In genomic region chr17:56314026-56314425, GRCh38 we compare ENCODE assay signal across 12 cellular contexts.
"Had no signal": no experiment of that assay in that cellular context is flagged by ENCODE, and none has a peak within 500 bp of the region (broad histone marks: within the 10 kb centered on the region; RNA-seq: fewer than 3 reads in every experiment).

No MANE protein-coding gene starts in this region.

- H3K36me3 ChIP-seq: neural progenitor cell, ovary, thyroid gland had no signal

- H3K27ac ChIP-seq: neural progenitor cell, ovary, thyroid gland had no signal

- ATAC-seq: activated naive CD8-positive, alpha-beta T cell treated with anti-CD3 and anti-CD28 coated beads, Interleukin-2, amount 50 U/mL, for 24 hours; activated T-helper 17 cell treated with anti-CD3 and anti-CD28 coated beads, Interleukin-2, amount 50 U/mL, for 72 hours; stimulated activated memory B cell treated with anti-CD40 and anti-IgM and Interleukin-4, amounts not matched to agents 10 μg/mL and 1 μg/mL and 100 μg/mL, for 72 hours had no signal

- H3K4me1 ChIP-seq: thyroid gland had no signal

- H3K27me3 ChIP-seq: neural progenitor cell, ovary, thyroid gland had no signal

- H3K9me3 ChIP-seq: ovary, thyroid gland had no signal

- H3K4me3 ChIP-seq: neural progenitor cell, ovary, thyroid gland had no signal

- DNase-seq: activated CD4-positive, alpha-beta T cell treated with anti-CD3 and anti-CD28 coated beads, Interleukin-2, amount 50 U/mL, for 1 hour; activated naive CD4-positive, alpha-beta T cell treated with anti-CD3 and anti-CD28 coated beads for 36 hours; activated naive CD8-positive, alpha-beta T cell treated with anti-CD3 and anti-CD28 coated beads, Interleukin-2, amount 50 U/mL, for 24 hours; erythroblast; islet precursor cell; naive B cell; ovary; T-helper 9 cell; thyroid gland had no signal
